Comparison of ENCODE assay signal across 8 cellular contexts in genomic region chr22:33000342-33001280, GRCh38. TPM values are rescaled to one million over a fixed set of nuclear protein-coding genes. Genes with fewer than 3 reads are reported as not detected.
DNase-seq lines count a peak whose midpoint lies in the region; ATAC-seq and TF ChIP-seq lines count a peak whose summit lies in the region.

No MANE protein-coding gene starts in this region.

- peak; percentile 35 for DNase-seq in CD1c-positive myeloid dendritic cell (ENCODE audit: extremely low spot score)
- peak; percentile 30 for DNase-seq in HFFc6
- DNase-seq in chondrocyte (ENCODE audit: low spot score), result no peak
- peak; percentile 53 for DNase-seq in kidney tubule cell (ENCODE audit: low spot score)
- DNase-seq in stimulated activated CD4-positive, alpha-beta T cell treated with anti-CD3 and anti-CD28 coated beads, Interleukin-4, amount 100 ng/mL, for 48 hours (ENCODE audit: low read depth in 2 of 2), result peak; percentile 23 to 35

- ATAC-seq in SK-N-SH treated with all-trans-retinoic acid at 6 μM for 48 hours, result peak; percentile 83
- no peak for ATAC-seq in GM21576 (IDR thresholded peaks at IDR 0.05; ENCODE audit: unreplicated experiment)
- no peak for ATAC-seq in GM18511 (IDR thresholded peaks at IDR 0.05; ENCODE audit: unreplicated experiment)

- TF ChIP-seq CTCF in HFFc6 (IDR thresholded peaks at IDR 0.05), result peak; percentile 93
- TF ChIP-seq CTCF in chondrocyte (IDR thresholded peaks at IDR 0.05), result peak; percentile 98

- no peaks in the 10 kb centered on the region for H3K36me3 Mint-ChIP-seq in HFFc6 (ENCODE audit: low read depth)
- H3K36me3 Mint-ChIP-seq in chondrocyte (ENCODE audit: low read depth), result no peaks in the 10 kb centered on the region

- H3K4me1 Mint-ChIP-seq in HFFc6 (ENCODE audit: low read depth) (peaks cover 8% of the 10 kb centered on the region), chondrocyte (ENCODE audit: low read depth) (no peaks in the 10 kb centered on the region)

- H3K27me3 Mint-ChIP-seq in HFFc6 (ENCODE audit: insufficient read depth), result peaks cover 26% of the 10 kb centered on the region
- H3K27me3 Mint-ChIP-seq in chondrocyte (ENCODE audit: low read depth), result peaks cover 44% of the 10 kb centered on the region

- H3K9me3 Mint-ChIP-seq in HFFc6 (no peaks in the 10 kb centered on the region), chondrocyte (ENCODE audit: low read depth) (no peaks in the 10 kb centered on the region)

- no peak overlapping the region for H3K4me3 Mint-ChIP-seq in HFFc6
- H3K4me3 Mint-ChIP-seq in chondrocyte (ENCODE audit: unreplicated experiment), result no peak overlapping the region

- H3K27ac Mint-ChIP-seq in HFFc6, result no peak overlapping the region
- H3K27ac Mint-ChIP-seq in chondrocyte (ENCODE audit: unreplicated experiment), result no peak overlapping the region

TF ChIP-seq in SK-N-SH treated with all-trans-retinoic acid at 6 μM for 48 hours, 23 proteins besides CTCF, POLR2A, EP300 and RAD21:
- no peak for TF ChIP-seq OSR1 (CRISPR knock-in tag; IDR thresholded peaks at IDR 0.05)
- no peak for TF ChIP-seq ESRRG (CRISPR knock-in tag; IDR thresholded peaks at IDR 0.05)
- TF ChIP-seq PATZ1 (CRISPR knock-in tag; IDR thresholded peaks at IDR 0.05; ENCODE audit: borderline replicate concordance), result no peak
- no peak for TF ChIP-seq CSRNP3 (CRISPR knock-in tag; IDR thresholded peaks at IDR 0.05)
- TF ChIP-seq ZNF8 (CRISPR knock-in tag; IDR thresholded peaks at IDR 0.05), result no peak
- no peak for TF ChIP-seq RARB (CRISPR knock-in tag; IDR thresholded peaks at IDR 0.05)
- no peak for TF ChIP-seq SNAI2 (CRISPR knock-in tag; IDR thresholded peaks at IDR 0.05)
- TF ChIP-seq TCF4 (CRISPR knock-in tag; IDR thresholded peaks at IDR 0.05; ENCODE audit: borderline replicate concordance), result no peak
- no peak for TF ChIP-seq POU6F1 (CRISPR knock-in tag; IDR thresholded peaks at IDR 0.05; ENCODE audit: borderline replicate concordance, low read depth)
- TF ChIP-seq BACH2 (CRISPR knock-in tag; IDR thresholded peaks at IDR 0.05; ENCODE audit: borderline replicate concordance), result no peak
- TF ChIP-seq ZFP3 (CRISPR knock-in tag; IDR thresholded peaks at IDR 0.05), result no peak
- TF ChIP-seq TSHZ2 (CRISPR knock-in tag; IDR thresholded peaks at IDR 0.05), result no peak
- TF ChIP-seq ZFP30 (CRISPR knock-in tag; IDR thresholded peaks at IDR 0.05), result no peak
- TF ChIP-seq ZNF565 (CRISPR knock-in tag; conservative IDR thresholded peaks at IDR 0.05; ENCODE audit: low read depth), result no peak
TF ChIP-seq in SK-N-SH treated with all-trans-retinoic acid at 6 μM for 48 hours: peak in this region for 0.

RNA-seq across cellular contexts. Expression of gene SYN3, which starts 57.6 kb away (rescaled TPM):
- total RNA-seq in HFFc6 (2021; fragmentation: NEBNext Ultra II Directional; extraction: Animal tissue kit (Norgen Biotek cat#: 25700)), result under 1 TPM in 4 of 6 experiments, not detected in 2; 0.06 to 0.30 (median 0.12) TPM
- total RNA-seq in chondrocyte, result not detected in 3 replicates
